13 cellular contexts compared by ENCODE assay signal in genomic region chr3:66904816-66905543, GRCh38.
A peak's percentile ranks its signal among the peaks of the same experiment; 100 is the strongest.
DNase-seq lines count a peak whose midpoint lies in the region; ATAC-seq and TF ChIP-seq lines count a peak whose summit lies in the region.
"Had no signal": no experiment of that assay in that cellular context is flagged by ENCODE, and none has a peak within 500 bp of the region (broad histone marks: within the 10 kb centered on the region; RNA-seq: fewer than 3 reads in every experiment).

No MANE protein-coding gene starts in this region.

- H3K9ac ChIP-seq in adipocyte (ENCODE audit: low read length) = no peak overlapping the region

- H3K36me3 ChIP-seq in adipocyte (ENCODE audit: control insufficient read depth, insufficient read depth, low read length, severe bottlenecking) = no peaks in the 10 kb centered on the region
- no peaks in the 10 kb centered on the region for H3K36me3 ChIP-seq in BE2C
- H3K36me3 ChIP-seq: cardiac muscle cell had no signal

- ATAC-seq in GM19351 (IDR thresholded peaks at IDR 0.05; ENCODE audit: unreplicated experiment) (peak; percentile 57), left colon (peak; percentile 36)
- ATAC-seq: activated CD4-positive, CD25-positive, alpha-beta regulatory T cell treated with anti-CD3 and anti-CD28 coated beads, Interleukin-2, amount 50 U/mL, for 24 hours; effector memory CD8-positive, alpha-beta T cell; stimulated activated naive CD8-positive, alpha-beta T cell treated with anti-CD3 and anti-CD28 coated beads, Interleukin-15, Interleukin-2, amounts not matched to agents 100 U/mL and 50 U/mL, for 24 hours had no signal

- no peaks in the 10 kb centered on the region for H3K4me1 ChIP-seq in adipocyte (ENCODE audit: control insufficient read depth, insufficient read depth, low read length)
- no peaks in the 10 kb centered on the region for H3K4me1 ChIP-seq in BE2C

- H3K27me3 ChIP-seq in adipocyte (replicated peaks; ENCODE audit: control insufficient read depth, insufficient read depth, low read length) (peaks cover 5% of the 10 kb centered on the region), BE2C (peaks cover 8% of the 10 kb centered on the region)
- H3K27me3 ChIP-seq: cardiac muscle cell had no signal

- TF ChIP-seq CTCF in BE2C (IDR thresholded peaks at IDR 0.05; ENCODE audit: low read depth, low read length) = no peak

- H3K4me3 ChIP-seq in adipocyte (ENCODE audit: low read length) (no peak overlapping the region), BE2C (ENCODE audit: low read depth, low read length) (no peak overlapping the region)
- H3K4me3 ChIP-seq: cardiac muscle cell had no signal

- CTCF ChIA-PET in HEK293T (lab: Yijun Ruan, JAX) = no interaction called here

- intact Hi-C loops in left colon (cut with DNase I, micrococcal nuclease) = no loop called here

- POLR2A ChIA-PET in HEK293T (lab: Yijun Ruan, JAX) = no interaction called here

- DNase-seq in NCI-H526 treated with DMSO at 0.1 percent for 48 hours (lab: John Stamatoyannopoulos, UW) = peak; percentile 5
- DNase-seq in adipocyte (ENCODE audit: low read depth) = peak; percentile 57
- no peak for DNase-seq in left colon
- DNase-seq in HEK293T (ENCODE audit: extremely low spot score) = no peak
- DNase-seq in iPS-NIHi11 (ENCODE audit: low spot score) = no peak
- no peak for DNase-seq in putamen (ENCODE audit: low spot score)
- no peak for DNase-seq in BE2C
- DNase-seq: effector memory CD8-positive, alpha-beta T cell; stimulated activated naive CD8-positive, alpha-beta T cell treated with anti-CD3 and anti-CD28 coated beads, Interleukin-15, Interleukin-2, amounts not matched to agents 100 U/mL and 50 U/mL, for 24 hours; T-helper 1 cell had no signal

- H3K9me3 ChIP-seq in adipocyte (ENCODE audit: control insufficient read depth, low read length) = peaks cover 14% of the 10 kb centered on the region
- H3K9me3 ChIP-seq in BE2C = no peaks in the 10 kb centered on the region

TF ChIP-seq in HEK293T, 16 proteins besides CTCF, POLR2A, EP300 and RAD21:
- TF ChIP-seq HDGF (IDR thresholded peaks at IDR 0.05; ENCODE audit: borderline replicate concordance) (no peak), LEF1 (IDR thresholded peaks at IDR 0.05; ENCODE audit: borderline replicate concordance) (no peak), CTBP1 (IDR thresholded peaks at IDR 0.05; ENCODE audit: borderline replicate concordance) (no peak), FOXA1 (IDR thresholded peaks at IDR 0.05) (no peak), SP1 (IDR thresholded peaks at IDR 0.05) (no peak), FOXM1 (IDR thresholded peaks at IDR 0.05; ENCODE audit: borderline replicate concordance) (no peak), FOXK2 (IDR thresholded peaks at IDR 0.05) (no peak), PKNOX1 (IDR thresholded peaks at IDR 0.05) (no peak), ARNT (IDR thresholded peaks at IDR 0.05) (no peak), TARDBP (IDR thresholded peaks at IDR 0.05) (no peak), ZNF384 (IDR thresholded peaks at IDR 0.05) (no peak), BHLHE40 (IDR thresholded peaks at IDR 0.05; ENCODE audit: borderline replicate concordance) (no peak), NFRKB (IDR thresholded peaks at IDR 0.05) (no peak), L3MBTL2 (conservative IDR thresholded peaks at IDR 0.05) (no peak), ELF4 (IDR thresholded peaks at IDR 0.05) (no peak)
TF ChIP-seq in HEK293T: peak in this region for 0.

Comparison
In these comparisons a context has a peak if more than half of its experiments do, and no peak if none do; other contexts are left out.
1. DNase-seq: peak in NCI-H526 treated with DMSO at 0.1 percent for 48 hours (single experiment) and adipocyte (single experiment); none in left colon (0 of 2), HEK293T (single experiment), iPS-NIHi11 (single experiment), putamen (single experiment) and BE2C (single experiment).